Comparison of ENCODE assay signal across 15 cellular contexts in the genomic region with DNA sequence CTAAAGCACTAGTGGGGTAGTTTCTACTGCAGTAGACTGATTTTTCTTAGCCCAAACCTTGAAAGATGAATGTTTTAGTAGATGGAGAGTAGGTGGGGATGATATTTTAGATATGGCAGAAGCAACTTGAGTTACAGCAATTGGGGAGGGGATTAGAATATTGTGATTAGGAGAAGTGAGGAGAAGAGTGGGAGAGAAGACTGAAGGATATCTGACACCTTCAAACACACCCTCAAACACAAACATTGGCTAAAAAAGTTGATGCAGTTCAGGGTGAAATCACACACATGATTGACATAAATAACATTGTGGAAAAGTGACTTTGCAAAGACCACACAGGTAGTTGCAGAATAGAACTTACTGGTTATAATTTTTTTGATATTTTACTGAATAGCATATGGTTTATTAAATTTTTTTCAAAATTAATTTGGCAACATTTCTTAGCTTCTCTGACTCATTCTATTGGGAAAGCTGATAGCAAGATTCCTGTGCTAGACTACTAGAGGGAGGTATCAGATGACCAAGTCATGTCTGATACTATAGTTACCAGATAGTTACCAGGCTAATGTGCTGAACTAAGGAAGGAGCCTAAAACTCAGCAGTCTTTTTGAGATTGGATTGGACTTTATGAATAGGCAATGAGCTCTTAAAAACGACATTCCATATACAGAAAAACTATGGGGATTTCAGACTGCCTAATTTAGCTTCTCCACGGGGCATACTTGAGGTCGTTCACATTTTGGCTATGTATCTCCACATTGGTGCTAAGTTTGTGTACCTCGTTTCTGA.
A peak's percentile ranks its signal among the peaks of the same experiment; 100 is the strongest.
DNase-seq lines count a peak whose midpoint lies in the region; TF ChIP-seq lines count a peak whose summit lies in the region.
"Had no signal": no experiment of that assay in that cellular context is flagged by ENCODE, and none has a peak within 500 bp of the region (broad histone marks: within the 10 kb centered on the region; RNA-seq: fewer than 3 reads in every experiment).

No MANE protein-coding gene starts in this region.

- TF ChIP-seq CTCF in RWPE1 (conservative IDR thresholded peaks at IDR 0.05; ENCODE audit: low read depth) (no peak), epithelial cell of esophagus (IDR thresholded peaks at IDR 0.05; ENCODE audit: insufficient read depth, low read depth, low read length, missing control alignments) (no peak), retinal pigment epithelial cell (conservative IDR thresholded peaks at IDR 0.05; ENCODE audit: low read depth, low read length) (no peak), spleen (IDR thresholded peaks at IDR 0.05 in 8 of 11, conservative IDR thresholded peaks at IDR 0.05 in 3 of 11) (no peak)

- H3K9me3 ChIP-seq in spleen: no peaks in the 10 kb centered on the region
- H3K9me3 ChIP-seq: body of pancreas had no signal

- no peak for TF ChIP-seq POLR2A in spleen (IDR thresholded peaks at IDR 0.05)

- 85 to 94% (median 89%) methylated on average over 4 of the region's 4 CpGs for WGBS in spleen, 5 donors

- H3K4me1 ChIP-seq in spleen: peaks cover 6 to 29% (median 17%) of the 10 kb centered on the region in 6 donors

- H3K4me3 ChIP-seq in epithelial cell of esophagus (ENCODE audit: low read length) (no peak overlapping the region), retinal pigment epithelial cell (ENCODE audit: low read length) (no peak overlapping the region), spleen (no peak overlapping the region)
- H3K4me3 ChIP-seq: body of pancreas, SK-N-MC had no signal

- peak; percentile 42 for DNase-seq in NCI-H2171 treated with DMSO at 0.1 percent for 48 hours (lab: John Stamatoyannopoulos, UW)
- DNase-seq in NCI-H2171 (lab: John Stamatoyannopoulos, UW): no peak
- DNase-seq in RWPE1 (ENCODE audit: low spot score): peak; percentile 35
- DNase-seq in epithelial cell of esophagus (ENCODE audit: low read depth): peak; percentile 69
- DNase-seq in retinal pigment epithelial cell (ENCODE audit: low read depth): peak; percentile 23
- no peak for DNase-seq in spleen
- no peak for DNase-seq in NCI-H748 (lab: John Stamatoyannopoulos, UW; ENCODE audit: unreplicated experiment)
- no peak for DNase-seq in stimulated activated CD4-positive, alpha-beta T cell treated with anti-CD3 and anti-CD28 coated beads, Interleukin-1b, Interleukin-23, amount 100 ng/mL, for 48 hours
- DNase-seq: activated CD4-positive, alpha-beta T cell treated with anti-CD3 and anti-CD28 coated beads, Interleukin-2, amount 10 ng/mL, durations not matched to agents 7 days and 5 days; AML-193; body of pancreas; glutamatergic neuron; NCI-H510A treated with DMSO at 0.1 percent for 48 hours had no signal

- peaks cover 0 to 60% (median 24%) of the 10 kb centered on the region in 6 donors for H3K36me3 ChIP-seq in spleen

- CTCF ChIA-PET in RWPE1 (lab: Yijun Ruan, JAX): interaction anchor here (0.6 kb wide), 1 partner anchor 29 kb away, joined by 3 read pairs; no protein-coding TSS in a partner anchor

- POLR2A ChIA-PET in RWPE1 (lab: Yijun Ruan, JAX; ENCODE audit: low non-redundant PET): no interaction called here

- H3K27me3 ChIP-seq in spleen (replicated peaks in 1 of 7): no peaks in the 10 kb centered on the region
- H3K27me3 ChIP-seq: body of pancreas had no signal

- intact Hi-C loops in spleen (cut with DNase I; ENCODE audit: low total_unique reads): no loop called here

- no peak overlapping the region for H3K27ac ChIP-seq in RWPE1
- no peak overlapping the region for H3K27ac ChIP-seq in spleen
- H3K27ac ChIP-seq: body of pancreas, KMS-11, SK-N-MC had no signal

Comparison
In these comparisons a context has a peak if more than half of its experiments do, and no peak if none do; other contexts are left out.
1. DNase-seq: peak in NCI-H2171 treated with DMSO at 0.1 percent for 48 hours (single experiment), RWPE1 (single experiment), epithelial cell of esophagus (single experiment) and retinal pigment epithelial cell (single experiment); none in NCI-H2171 (single experiment), spleen (single experiment), NCI-H748 (single experiment) and stimulated activated CD4-positive, alpha-beta T cell treated with anti-CD3 and anti-CD28 coated beads, Interleukin-1b, Interleukin-23, amount 100 ng/mL, for 48 hours (single experiment).